In the genomic region with DNA sequence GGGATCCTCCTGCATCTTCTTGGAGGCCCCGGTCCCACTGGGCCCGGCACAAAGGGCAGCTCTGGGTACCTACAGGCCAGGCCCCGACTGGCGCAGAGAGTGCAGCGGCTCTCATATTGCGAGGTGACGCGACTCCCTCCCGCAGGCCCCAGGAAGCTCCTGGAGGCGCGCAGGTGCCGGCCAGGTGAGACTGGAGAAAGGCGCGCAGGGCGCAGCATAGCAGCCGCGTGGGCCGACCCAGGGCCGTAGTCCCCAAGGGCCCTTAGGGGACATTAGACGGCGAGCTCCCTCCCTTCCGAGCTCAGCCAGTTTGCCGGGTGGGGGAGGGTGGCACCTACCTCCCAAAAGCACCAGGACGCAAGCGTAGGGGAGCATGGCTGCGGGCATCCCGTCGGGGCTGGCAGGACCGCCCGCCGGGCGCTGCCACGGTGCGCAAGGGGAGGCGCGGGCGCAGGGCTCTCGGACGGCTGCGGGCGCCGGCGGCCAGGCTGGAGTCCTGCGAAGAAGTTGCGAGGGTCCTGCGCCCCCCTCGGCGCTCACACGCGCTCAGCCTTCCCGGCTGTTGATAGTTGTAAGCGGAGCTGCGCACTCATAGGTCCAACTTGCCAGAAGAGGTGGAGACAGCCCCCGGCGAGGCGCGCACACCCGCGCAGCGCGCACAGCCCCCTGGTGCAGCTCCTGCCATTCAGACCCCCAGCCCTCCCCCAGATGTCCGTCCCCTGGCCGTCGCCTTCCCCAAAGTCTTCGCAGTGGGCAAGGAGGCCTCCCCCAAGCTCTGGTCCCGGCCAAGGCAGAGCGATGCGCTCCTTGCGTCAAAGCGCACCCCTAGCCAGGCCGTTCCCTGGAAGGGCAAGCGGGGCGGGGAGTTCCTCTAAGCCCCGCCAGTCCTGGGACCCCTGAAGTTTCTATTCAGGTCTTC, we compare ENCODE assay signal across 1 cellular context.
TF ChIP-seq lines count a peak whose summit lies in the region.

No MANE protein-coding gene starts in this region.

TF ChIP-seq in H1, 55 proteins besides CTCF, POLR2A, EP300 and RAD21 (continued from another document):
- TF ChIP-seq USF2 (IDR thresholded peaks at IDR 0.05; ENCODE audit: low read length) (no peak), CHD2 (IDR thresholded peaks at IDR 0.05; ENCODE audit: low read length) (no peak), SUZ12 (IDR thresholded peaks at IDR 0.05; ENCODE audit: low read length) (peak; percentile 69), PHF8 (conservative IDR thresholded peaks at IDR 0.05; ENCODE audit: low read depth, low read length) (peak; percentile 36; the same call in 1 of the 2 replicates), RBBP5 (IDR thresholded peaks at IDR 0.05; ENCODE audit: borderline replicate concordance, low read depth, low read length) (peak; percentile 94; the same call in 1 of the 2 replicates), EZH2 (IDR thresholded peaks at IDR 0.05; ENCODE audit: low read depth, low read length, severe bottlenecking) (peak; percentile 57), BRCA1 (IDR thresholded peaks at IDR 0.05; ENCODE audit: low read depth, low read length) (no peak), SIN3A (conservative IDR thresholded peaks at IDR 0.05 in 1 of 2, IDR thresholded peaks at IDR 0.05 in 1 of 2; ENCODE audit: low read depth in 1 of 2, low read length in 2 of 2) (0 out of 4 replicates have a peak, but pooled peaks of 1 of the 2 experiments have one; percentile 18), SRF (IDR thresholded peaks at IDR 0.05; ENCODE audit: low read depth, low read length) (no peak), TEAD4 (IDR thresholded peaks at IDR 0.05; ENCODE audit: low read depth, low read length) (no peak), ASH2L (IDR thresholded peaks at IDR 0.05; ENCODE audit: low read length) (peak; percentile 71)
